Comparison of ENCODE assay signal across 11 cellular contexts in genomic region chr1:221810406-221810805, GRCh38.
A peak's percentile ranks its signal among the peaks of the same experiment; 100 is the strongest.
DNase-seq lines count a peak whose midpoint lies in the region; ATAC-seq and FAIRE-seq lines count a peak whose summit lies in the region.
"Had no signal": no experiment of that assay in that cellular context is flagged by ENCODE, and none has a peak within 500 bp of the region (broad histone marks: within the 10 kb centered on the region; RNA-seq: fewer than 3 reads in every experiment).

No MANE protein-coding gene starts in this region.

- no peak overlapping the region for H3K4me2 ChIP-seq in trophoblast cell (ENCODE audit: low read length)

- DNase-seq in GM04503 (ENCODE audit: low read depth) (peak; percentile 61), RCC 7860 (ENCODE audit: low spot score) (peak; percentile 92), dermis blood vessel endothelial cell (peak; percentile 25), trophoblast cell (peak; percentile 44 to 92), aorta (no peak), SK-N-DZ (ENCODE audit: low spot score) (no peak), NCI-H2081 (lab: John Stamatoyannopoulos, UW) (no peak)
- DNase-seq: activated effector memory CD4-positive, alpha-beta T cell treated with anti-CD3 and anti-CD28 coated beads, Interleukin-2, amount 50 U/mL, for 16 hours; DMS153; NCI-H2081 treated with DMSO at 0.1 percent for 48 hours had no signal

- FAIRE-seq in RCC 7860 (lab: Jason Lieb, UNC): peak; percentile 92

- no peak overlapping the region for H2AFZ ChIP-seq in trophoblast cell (ENCODE audit: insufficient read depth, low read length, poor library complexity)

- H3K4ac ChIP-seq in trophoblast cell (ENCODE audit: low read depth, low read length): no peak overlapping the region

- H3K23ac ChIP-seq in trophoblast cell (ENCODE audit: low read length): no peak overlapping the region

- H3K36me3 ChIP-seq in trophoblast cell (ENCODE audit: control insufficient read depth in 1 of 2, insufficient read depth in 2 of 2, low read length in 2 of 2) (no peaks in the 10 kb centered on the region), aorta (ENCODE audit: control insufficient read depth in 1 of 2, insufficient read depth in 2 of 2, low read length in 1 of 2) (no peaks in the 10 kb centered on the region)

- H2BK12ac ChIP-seq in trophoblast cell (ENCODE audit: low read length): no peak overlapping the region

- no peak overlapping the region for H4K91ac ChIP-seq in trophoblast cell (ENCODE audit: low read depth, low read length)

- H3K14ac ChIP-seq in trophoblast cell (ENCODE audit: low read length): no peak overlapping the region

- no peak for ATAC-seq in aorta (ENCODE audit: low FRiP score)

- H3K4me1 ChIP-seq in trophoblast cell (ENCODE audit: control insufficient read depth in 1 of 2, insufficient read depth in 2 of 2, low read length in 2 of 2): no peaks in the 10 kb centered on the region
- H3K4me1 ChIP-seq in aorta (ENCODE audit: control insufficient read depth in 1 of 2, insufficient read depth in 2 of 2, low read length in 2 of 2): no peaks in the 10 kb centered on the region

- no peak overlapping the region for H3K18ac ChIP-seq in trophoblast cell (ENCODE audit: low read length)

- no peak overlapping the region for H4K8ac ChIP-seq in trophoblast cell (ENCODE audit: low read depth, low read length)

- H2BK120ac ChIP-seq in trophoblast cell (ENCODE audit: insufficient read depth, low read length, poor library complexity): no peak overlapping the region

- H3K27me3 ChIP-seq in trophoblast cell (ENCODE audit: insufficient read depth, low read length) (no peaks in the 10 kb centered on the region), aorta (ENCODE audit: control insufficient read depth in 1 of 2, insufficient read depth in 2 of 2, low read length in 1 of 2) (no peaks in the 10 kb centered on the region)

- intact Hi-C loops in aorta (cut with DNase I): no loop called here

- H3K79me1 ChIP-seq in trophoblast cell (ENCODE audit: low read length): no peaks in the 10 kb centered on the region

- no peaks in the 10 kb centered on the region for H3K9me3 ChIP-seq in trophoblast cell (ENCODE audit: insufficient read depth, low read depth, low read length)
- no peaks in the 10 kb centered on the region for H3K9me3 ChIP-seq in aorta (ENCODE audit: control insufficient read depth, low read length)

- no peak overlapping the region for H3K9ac ChIP-seq in trophoblast cell (ENCODE audit: low read length)

- no peak overlapping the region for H4K12ac ChIP-seq in trophoblast cell (ENCODE audit: low read depth, low read length)

- no peak overlapping the region for H2BK5ac ChIP-seq in trophoblast cell (ENCODE audit: low read depth, low read length, poor library complexity)

- no peak overlapping the region for H2AK5ac ChIP-seq in trophoblast cell (ENCODE audit: low read length)

- WGBS in trophoblast cell (ENCODE audit: extremely low coverage, insufficient coverage, insufficient read length): no CpG with 5 or more reads among the region's 2 CpGs
- 83 to 89% methylated on average over 2 of the region's 2 CpGs for WGBS in aorta, 2 donors

- H3K4me3 ChIP-seq in trophoblast cell (ENCODE audit: low read depth, low read length) (no peak overlapping the region), aorta (ENCODE audit: low read length in 2 of 2) (no peak overlapping the region)
- H3K4me3 ChIP-seq: skin epidermis had no signal

- H3K79me2 ChIP-seq in trophoblast cell (ENCODE audit: control insufficient read depth, insufficient read depth, low read length, poor library complexity): no peaks in the 10 kb centered on the region

- H3K27ac ChIP-seq in trophoblast cell (ENCODE audit: low read depth, low read length) (no peak overlapping the region), aorta (ENCODE audit: low read depth in 1 of 2, low read length in 2 of 2) (no peak overlapping the region)
- H3K27ac ChIP-seq: skin epidermis had no signal

Comparison
In these comparisons a context has a peak if more than half of its experiments do, and no peak if none do; other contexts are left out.
1. DNase-seq: peak in GM04503 (single experiment), RCC 7860 (single experiment), dermis blood vessel endothelial cell (single experiment) and trophoblast cell (2 of 2); none in aorta (0 of 2), SK-N-DZ (single experiment) and NCI-H2081 (0 of 2).